8 cellular contexts compared by ENCODE assay signal in the genomic region with DNA sequence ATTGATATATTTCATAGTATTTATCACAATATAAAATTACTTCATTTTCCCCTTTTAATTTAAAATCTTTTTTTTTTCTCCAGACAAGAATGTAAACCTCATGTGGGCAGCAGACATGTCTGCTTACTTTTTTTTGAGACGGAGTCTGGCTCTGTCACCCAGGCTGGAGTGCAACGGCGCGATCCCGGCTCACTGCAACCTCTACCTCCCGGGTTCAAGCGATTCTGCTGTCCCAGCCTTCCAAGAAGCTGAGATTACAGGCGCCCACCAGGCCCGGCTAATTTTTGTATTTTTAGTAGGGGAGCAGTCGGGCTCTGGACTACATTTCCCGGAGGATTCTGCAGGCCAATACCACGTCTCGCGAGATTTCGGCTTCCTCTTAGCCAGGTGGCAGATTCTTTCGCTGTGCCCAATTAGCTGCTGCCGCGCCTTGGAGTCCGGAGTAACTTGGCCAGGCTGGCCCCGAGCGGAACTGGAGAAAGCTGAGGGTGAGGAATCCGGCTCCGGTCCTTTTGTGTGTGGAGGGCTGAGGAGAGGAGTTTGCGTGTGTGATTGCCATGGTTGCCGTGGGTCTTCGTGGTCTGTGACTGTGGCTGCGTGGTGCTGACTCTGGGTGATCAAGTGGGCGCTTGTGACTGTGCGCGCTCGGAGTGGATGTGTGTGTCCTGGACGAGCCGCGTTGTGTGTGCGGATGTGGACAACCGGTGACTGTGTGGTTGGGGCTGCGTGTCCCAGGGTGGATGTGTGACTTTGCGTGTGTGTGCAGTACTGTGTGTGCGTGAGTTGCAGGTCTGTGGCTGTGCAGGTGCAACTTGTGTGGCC.
DNase-seq lines count a peak whose midpoint lies in the region; ATAC-seq and TF ChIP-seq lines count a peak whose summit lies in the region.
"Not testable (repeated sequence)": the region's sequence is repeated elsewhere in the genome, so short reads cannot be mapped to it uniquely, and the experiment has no call there.

No MANE protein-coding gene starts in this region.

- not testable (repeated sequence) for H3K36me3 ChIP-seq in body of pancreas (replicated peaks in 1 of 2; ENCODE audit: insufficient read depth in 1 of 2, low read depth in 2 of 2); muscle layer of duodenum (ENCODE audit: control insufficient read depth in 1 of 2, insufficient read depth in 2 of 2, low read length in 2 of 2)

- not testable (repeated sequence) for H3K27me3 ChIP-seq in body of pancreas; muscle layer of duodenum (ENCODE audit: low read depth, low read length)

- H3K36me3 Mint-ChIP-seq in glutamatergic neuron (ENCODE audit: unreplicated experiment): not testable (repeated sequence)

- TF ChIP-seq POLR2A in body of pancreas (IDR thresholded peaks at IDR 0.05): peak; percentile 68 to 93 (median 90)

- 19 to 49% methylated on average over 24 to 39 of the region's 39 CpGs for WGBS in body of pancreas, 2 donors

- H3K4me1 ChIP-seq in body of pancreas; muscle layer of duodenum (ENCODE audit: control insufficient read depth in 1 of 2, insufficient read depth in 2 of 2, low read length in 2 of 2): not testable (repeated sequence)

- peak overlapping the region; percentile 61 to 74 for H3K4me3 ChIP-seq in body of pancreas
- peak overlapping the region; percentile 56 to 69 for H3K4me3 ChIP-seq in muscle layer of duodenum (ENCODE audit: low read depth in 1 of 2, low read length in 2 of 2)

- H3K27ac ChIP-seq in body of pancreas (peak overlapping the region; percentile 83 to 96 (median 88)), muscle layer of duodenum (ENCODE audit: low read length) (peak overlapping the region; percentile 60)

- H3K4me1 Mint-ChIP-seq in glutamatergic neuron (ENCODE audit: low read depth, unreplicated experiment): not testable (repeated sequence)

- not testable (repeated sequence) for H3K9me3 Mint-ChIP-seq in glutamatergic neuron (ENCODE audit: unreplicated experiment)

- not testable (repeated sequence) for H3K27me3 Mint-ChIP-seq in glutamatergic neuron (ENCODE audit: unreplicated experiment)

- not testable (repeated sequence) for H3K27ac Mint-ChIP-seq in glutamatergic neuron (ENCODE audit: unreplicated experiment)

- TF ChIP-seq CTCF in body of pancreas (IDR thresholded peaks at IDR 0.05); glutamatergic neuron (IDR thresholded peaks at IDR 0.05; ENCODE audit: partially characterized antibody, unreplicated experiment): not testable (repeated sequence)

- intact Hi-C loops in body of pancreas (cut with DNase I): not testable (repeated sequence)

- H3K9me3 ChIP-seq in body of pancreas; muscle layer of duodenum (ENCODE audit: control insufficient read depth in 1 of 2, low read length in 2 of 2): not testable (repeated sequence)

- DNase-seq in AG20443 (ENCODE audit: low spot score) (peak; percentile 57), NCI-H460 (ENCODE audit: extremely low read depth, low read depth) (peak; percentile 90), body of pancreas (peak; percentile 93 to 97 (median 96))
- DNase-seq in activated CD4-positive, alpha-beta T cell treated with anti-CD3 and anti-CD28 coated beads for 48 hours: peak; percentile 80
- DNase-seq in glutamatergic neuron: not testable (repeated sequence)
- DNase-seq in stimulated activated CD4-positive, alpha-beta T cell treated with anti-CD3 and anti-CD28 coated beads, Interleukin-4, amount 100 ng/mL, for 24 hours: peak; percentile 69

- peak overlapping the region; percentile 1 for H3K4me3 Mint-ChIP-seq in glutamatergic neuron (ENCODE audit: unreplicated experiment)

- peak; percentile 59 for ATAC-seq in GM19043 (IDR thresholded peaks at IDR 0.05; ENCODE audit: low read depth, unreplicated experiment)
- ATAC-seq in body of pancreas: peak; percentile 53
